12 cellular contexts compared by ENCODE assay signal in genomic region chr16:81693467-81694303, GRCh38.
A peak's percentile ranks its signal among the peaks of the same experiment; 100 is the strongest.
DNase-seq lines count a peak whose midpoint lies in the region; ATAC-seq and TF ChIP-seq lines count a peak whose summit lies in the region.
"Had no signal": no experiment of that assay in that cellular context is flagged by ENCODE, and none has a peak within 500 bp of the region (broad histone marks: within the 10 kb centered on the region; RNA-seq: fewer than 3 reads in every experiment).

No MANE protein-coding gene starts in this region.

- 71 to 76% methylated on average over 13 to 18 of the region's 18 CpGs for WGBS in testis, 2 donors

- no peak overlapping the region for H3K4me3 Mint-ChIP-seq in activated CD8-positive, alpha-beta T cell treated with anti-CD3 and anti-CD28 coated beads for 36 hours
- no peak overlapping the region for H3K4me3 Mint-ChIP-seq in activated CD8-positive, alpha-beta T cell treated with anti-CD3 and anti-CD28 coated beads, Interleukin-2, amount 10 ng/mL, durations not matched to agents 7 days and 5 days
- H3K4me3 Mint-ChIP-seq in brain = no peak overlapping the region
- H3K4me3 Mint-ChIP-seq in mesothelial cell of epicardium = no peak overlapping the region

- H3K9me3 ChIP-seq in testis = no peaks in the 10 kb centered on the region
- H3K9me3 ChIP-seq: left lung had no signal

- peaks cover 11% of the 10 kb centered on the region for H3K36me3 Mint-ChIP-seq in activated CD8-positive, alpha-beta T cell treated with anti-CD3 and anti-CD28 coated beads for 36 hours (ENCODE audit: low read depth)
- H3K36me3 Mint-ChIP-seq in activated CD8-positive, alpha-beta T cell treated with anti-CD3 and anti-CD28 coated beads, Interleukin-2, amount 10 ng/mL, durations not matched to agents 7 days and 5 days (ENCODE audit: low read depth) = peaks cover 43% of the 10 kb centered on the region
- H3K36me3 Mint-ChIP-seq in brain (peaks cover 49% of the 10 kb centered on the region), mesothelial cell of epicardium (peaks cover 34% of the 10 kb centered on the region)

- no peaks in the 10 kb centered on the region for H3K9me3 Mint-ChIP-seq in activated CD8-positive, alpha-beta T cell treated with anti-CD3 and anti-CD28 coated beads for 36 hours
- H3K9me3 Mint-ChIP-seq in activated CD8-positive, alpha-beta T cell treated with anti-CD3 and anti-CD28 coated beads, Interleukin-2, amount 10 ng/mL, durations not matched to agents 7 days and 5 days (ENCODE audit: insufficient read depth) = no peaks in the 10 kb centered on the region
- H3K9me3 Mint-ChIP-seq in brain = peaks cover 0 to 2% (median 0%) of the 10 kb centered on the region in 5 experiments
- H3K9me3 Mint-ChIP-seq in mesothelial cell of epicardium = no peaks in the 10 kb centered on the region

- peaks cover 29% of the 10 kb centered on the region for H3K4me1 ChIP-seq in testis

- peak overlapping the region; percentile 49 to 59 for H3K27ac ChIP-seq in testis

- H3K27me3 Mint-ChIP-seq in activated CD8-positive, alpha-beta T cell treated with anti-CD3 and anti-CD28 coated beads for 36 hours = no peaks in the 10 kb centered on the region
- no peaks in the 10 kb centered on the region for H3K27me3 Mint-ChIP-seq in activated CD8-positive, alpha-beta T cell treated with anti-CD3 and anti-CD28 coated beads, Interleukin-2, amount 10 ng/mL, durations not matched to agents 7 days and 5 days (ENCODE audit: low read depth)
- H3K27me3 Mint-ChIP-seq in brain (no peaks in the 10 kb centered on the region), mesothelial cell of epicardium (ENCODE audit: low read depth) (no peaks in the 10 kb centered on the region)

- no peaks in the 10 kb centered on the region for H3K27me3 ChIP-seq in testis
- H3K27me3 ChIP-seq: left lung had no signal

- no peak overlapping the region for H3K4me3 ChIP-seq in testis
- H3K4me3 ChIP-seq: left lung had no signal

- no peak for DNase-seq in activated CD8-positive, alpha-beta T cell treated with anti-CD3 and anti-CD28 coated beads for 36 hours
- no peak for DNase-seq in activated CD8-positive, alpha-beta T cell treated with anti-CD3 and anti-CD28 coated beads, Interleukin-2, amount 10 ng/mL, durations not matched to agents 7 days and 5 days
- DNase-seq in mesothelial cell of epicardium (ENCODE audit: low spot score in 2 of 2, unreplicated experiment in 2 of 2) (no peak), testis (no peak), NCI-H2107 (lab: John Stamatoyannopoulos, UW) (no peak)
- DNase-seq: NCI-H2081, PC-3, T1000 had no signal

- TF ChIP-seq CTCF in activated CD8-positive, alpha-beta T cell treated with anti-CD3 and anti-CD28 coated beads for 36 hours (IDR thresholded peaks at IDR 0.05) = no peak
- TF ChIP-seq CTCF in brain (conservative IDR thresholded peaks at IDR 0.05) (no peak), mesothelial cell of epicardium (IDR thresholded peaks at IDR 0.05; ENCODE audit: unreplicated experiment) (no peak), testis (IDR thresholded peaks at IDR 0.05) (no peak)

- CTCF ChIA-PET in activated CD8-positive, alpha-beta T cell treated with anti-CD3 and anti-CD28 coated beads for 36 hours (lab: Charles Lee) = interaction anchor here (1.0 to 1.3 kb wide), 2 partner anchors 72 to 254 kb away, joined by 3 to 5 read pairs; no protein-coding TSS in a partner anchor
- CTCF ChIA-PET in activated CD8-positive, alpha-beta T cell treated with anti-CD3 and anti-CD28 coated beads, Interleukin-2, amount 10 ng/mL, durations not matched to agents 7 days and 5 days (lab: Charles Lee) = interaction anchor here (3.4 kb wide), 1 partner anchor 71 kb away, joined by 12 read pairs; no protein-coding TSS in a partner anchor

- no peaks in the 10 kb centered on the region for H3K36me3 ChIP-seq in testis (ENCODE audit: low read depth, missing control alignments)

- no peak for TF ChIP-seq POLR2A in testis (IDR thresholded peaks at IDR 0.05)

- H3K27ac Mint-ChIP-seq in activated CD8-positive, alpha-beta T cell treated with anti-CD3 and anti-CD28 coated beads for 36 hours = peak overlapping the region; percentile 45
- no peak overlapping the region for H3K27ac Mint-ChIP-seq in activated CD8-positive, alpha-beta T cell treated with anti-CD3 and anti-CD28 coated beads, Interleukin-2, amount 10 ng/mL, durations not matched to agents 7 days and 5 days
- H3K27ac Mint-ChIP-seq in brain = peak overlapping the region; percentile 90 to 99 (median 96)
- peak overlapping the region; percentile 88 for H3K27ac Mint-ChIP-seq in mesothelial cell of epicardium

- no peak for ATAC-seq in activated CD8-positive, alpha-beta T cell treated with anti-CD3 and anti-CD28 coated beads for 36 hours
- no peak for ATAC-seq in activated CD8-positive, alpha-beta T cell treated with anti-CD3 and anti-CD28 coated beads, Interleukin-2, amount 10 ng/mL, durations not matched to agents 7 days and 5 days
- ATAC-seq in HG03439 (IDR thresholded peaks at IDR 0.05; ENCODE audit: unreplicated experiment) (no peak), HG03159 (IDR thresholded peaks at IDR 0.05; ENCODE audit: unreplicated experiment) (no peak)
- ATAC-seq: left lung, PC-3 had no signal

- intact Hi-C loops in activated CD8-positive, alpha-beta T cell treated with anti-CD3 and anti-CD28 coated beads for 36 hours (cut with micrococcal nuclease) = no loop called here
- intact Hi-C loops in testis (cut with DNase I; ENCODE audit: low total_unique reads) = loop anchor here (10.0 kb wide), 1 partner anchor 289 kb away; no protein-coding TSS in a partner anchor

- POLR2A ChIA-PET in activated CD8-positive, alpha-beta T cell treated with anti-CD3 and anti-CD28 coated beads for 36 hours (lab: Charles Lee) = no interaction called here
- POLR2A ChIA-PET in activated CD8-positive, alpha-beta T cell treated with anti-CD3 and anti-CD28 coated beads, Interleukin-2, amount 10 ng/mL, durations not matched to agents 7 days and 5 days (lab: Charles Lee) = no interaction called here

- no peaks in the 10 kb centered on the region for H3K4me1 Mint-ChIP-seq in activated CD8-positive, alpha-beta T cell treated with anti-CD3 and anti-CD28 coated beads for 36 hours (ENCODE audit: low read depth)
- peaks cover 8% of the 10 kb centered on the region for H3K4me1 Mint-ChIP-seq in activated CD8-positive, alpha-beta T cell treated with anti-CD3 and anti-CD28 coated beads, Interleukin-2, amount 10 ng/mL, durations not matched to agents 7 days and 5 days (ENCODE audit: low read depth)
- peaks cover 75% of the 10 kb centered on the region for H3K4me1 Mint-ChIP-seq in brain
- peaks cover 12% of the 10 kb centered on the region for H3K4me1 Mint-ChIP-seq in mesothelial cell of epicardium
